ENCODE assay signal across 8 cellular contexts in the genomic region with DNA sequence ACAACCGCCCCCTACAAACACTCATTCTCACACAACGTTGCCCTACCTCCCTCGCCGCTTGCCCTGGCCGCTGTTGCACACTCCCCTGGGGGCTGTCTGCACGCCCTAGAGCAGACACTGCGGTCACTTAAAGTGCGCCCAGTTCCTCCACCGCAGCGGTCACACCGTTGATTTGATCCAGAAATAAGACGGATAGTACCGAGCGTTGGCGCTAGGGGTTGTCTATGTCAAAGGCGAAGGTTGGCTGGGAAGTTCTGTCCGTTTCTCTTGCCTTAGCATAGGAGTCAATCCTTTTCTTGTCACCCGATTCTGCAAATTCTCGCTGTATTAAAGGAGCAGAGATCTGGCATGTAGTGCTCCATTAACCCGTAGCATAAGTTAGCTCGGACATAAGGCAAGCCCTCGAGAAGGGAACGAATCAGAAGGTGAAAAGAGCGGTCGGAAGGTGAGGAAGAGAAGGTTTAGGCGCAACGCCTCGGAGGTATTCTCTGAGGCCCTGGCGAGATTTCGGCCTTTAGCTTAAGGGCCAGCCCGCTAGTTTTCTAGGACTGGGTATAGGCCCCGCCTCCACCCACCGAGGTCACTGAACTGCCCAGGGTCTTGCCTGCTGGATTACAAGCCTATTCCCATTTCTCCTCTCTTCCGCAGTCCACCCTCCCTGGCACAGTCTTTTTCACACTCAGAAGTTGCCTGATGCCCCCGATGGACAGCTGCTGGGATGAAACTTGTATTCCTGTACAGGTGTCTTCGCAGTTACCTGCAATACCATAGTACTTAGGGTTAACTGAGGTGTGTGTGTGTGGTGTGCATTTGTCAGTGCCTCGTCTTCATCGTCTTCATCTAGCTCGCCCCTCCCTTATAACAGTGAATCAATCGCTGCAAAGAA. TPM values are rescaled to one million over a fixed set of nuclear protein-coding genes. Genes with fewer than 3 reads are reported as not detected.
DNase-seq lines count a peak whose midpoint lies in the region; ATAC-seq and TF ChIP-seq lines count a peak whose summit lies in the region.

No MANE protein-coding gene starts in this region.

- intact Hi-C loops in activated CD8-positive, alpha-beta T cell treated with anti-CD3 and anti-CD28 coated beads for 36 hours (cut with micrococcal nuclease): no loop called here

- peaks cover 10% of the 10 kb centered on the region for H3K4me1 Mint-ChIP-seq in activated CD8-positive, alpha-beta T cell treated with anti-CD3 and anti-CD28 coated beads, Interleukin-2, amount 10 ng/mL, durations not matched to agents 7 days and 5 days (ENCODE audit: low read depth)
- peaks cover 6% of the 10 kb centered on the region for H3K4me1 Mint-ChIP-seq in activated CD8-positive, alpha-beta T cell treated with anti-CD3 and anti-CD28 coated beads for 36 hours (ENCODE audit: low read depth)

- H3K4me1 ChIP-seq in iPS-20b (ENCODE audit: insufficient read depth, low read length): peaks cover 16% of the 10 kb centered on the region; the same call in 1 of the 2 replicates

- H3K27ac Mint-ChIP-seq in activated CD8-positive, alpha-beta T cell treated with anti-CD3 and anti-CD28 coated beads, Interleukin-2, amount 10 ng/mL, durations not matched to agents 7 days and 5 days: peak overlapping the region; percentile 73
- H3K27ac Mint-ChIP-seq in activated CD8-positive, alpha-beta T cell treated with anti-CD3 and anti-CD28 coated beads for 36 hours: no peak overlapping the region

- H3K27me3 Mint-ChIP-seq in activated CD8-positive, alpha-beta T cell treated with anti-CD3 and anti-CD28 coated beads, Interleukin-2, amount 10 ng/mL, durations not matched to agents 7 days and 5 days (ENCODE audit: low read depth): peaks cover 47% of the 10 kb centered on the region
- H3K27me3 Mint-ChIP-seq in activated CD8-positive, alpha-beta T cell treated with anti-CD3 and anti-CD28 coated beads for 36 hours: peaks cover 47% of the 10 kb centered on the region

- POLR2A ChIA-PET in activated CD8-positive, alpha-beta T cell treated with anti-CD3 and anti-CD28 coated beads, Interleukin-2, amount 10 ng/mL, durations not matched to agents 7 days and 5 days (lab: Charles Lee): interaction anchor here (0.6 kb wide), 1 partner anchor 8 kb away, joined by 3 read pairs; no protein-coding TSS in a partner anchor
- POLR2A ChIA-PET in activated CD8-positive, alpha-beta T cell treated with anti-CD3 and anti-CD28 coated beads for 36 hours (lab: Charles Lee): interaction anchor here (1.4 kb wide), 1 partner anchor 10 kb away, joined by 4 read pairs; a partner anchor contains a TSS

- H3K9me3 ChIP-seq in WERI-Rb-1 (ENCODE audit: severe bottlenecking): peaks cover 5% of the 10 kb centered on the region
- peaks cover 3% of the 10 kb centered on the region; the same call in 1 of the 2 replicates for H3K9me3 ChIP-seq in iPS-20b (ENCODE audit: insufficient read depth, low read depth, low read length)

- ATAC-seq in activated CD8-positive, alpha-beta T cell treated with anti-CD3 and anti-CD28 coated beads, Interleukin-2, amount 10 ng/mL, durations not matched to agents 7 days and 5 days: no peak
- ATAC-seq in activated CD8-positive, alpha-beta T cell treated with anti-CD3 and anti-CD28 coated beads for 36 hours: no peak
- no peak for ATAC-seq in stimulated activated naive CD8-positive, alpha-beta T cell treated with anti-CD3 and anti-CD28 coated beads, Interleukin-15, Interleukin-2, amounts not matched to agents 100 U/mL and 50 U/mL, for 24 hours
- ATAC-seq in SK-N-SH treated with all-trans-retinoic acid at 6 μM for 48 hours (no peak), HG03469 (IDR thresholded peaks at IDR 0.05; ENCODE audit: unreplicated experiment) (no peak)

- H3K36me3 Mint-ChIP-seq in activated CD8-positive, alpha-beta T cell treated with anti-CD3 and anti-CD28 coated beads, Interleukin-2, amount 10 ng/mL, durations not matched to agents 7 days and 5 days (ENCODE audit: low read depth): peaks cover 6% of the 10 kb centered on the region
- H3K36me3 Mint-ChIP-seq in activated CD8-positive, alpha-beta T cell treated with anti-CD3 and anti-CD28 coated beads for 36 hours (ENCODE audit: low read depth): peaks cover 7% of the 10 kb centered on the region

- H3K4me3 ChIP-seq in WERI-Rb-1 (ENCODE audit: low read depth, low read length): peak overlapping the region; percentile 60
- H3K4me3 ChIP-seq in iPS-20b (ENCODE audit: low read length): peak overlapping the region; percentile 70

- H3K4me3 Mint-ChIP-seq in activated CD8-positive, alpha-beta T cell treated with anti-CD3 and anti-CD28 coated beads, Interleukin-2, amount 10 ng/mL, durations not matched to agents 7 days and 5 days: peak overlapping the region; percentile 44
- no peak overlapping the region for H3K4me3 Mint-ChIP-seq in activated CD8-positive, alpha-beta T cell treated with anti-CD3 and anti-CD28 coated beads for 36 hours

- no peak overlapping the region for H3K9ac ChIP-seq in iPS-20b (ENCODE audit: low read depth, low read length)

- no peaks in the 10 kb centered on the region for H3K36me3 ChIP-seq in WERI-Rb-1
- no peaks in the 10 kb centered on the region for H3K36me3 ChIP-seq in iPS-20b (ENCODE audit: insufficient read depth, low read depth, low read length)

- H3K27me3 ChIP-seq in WERI-Rb-1 (ENCODE audit: insufficient read depth, low read depth, severe bottlenecking) (no peaks in the 10 kb centered on the region), iPS-20b (ENCODE audit: insufficient read depth, low read length) (peaks cover 72% of the 10 kb centered on the region)

- no peak for TF ChIP-seq CTCF in activated CD8-positive, alpha-beta T cell treated with anti-CD3 and anti-CD28 coated beads for 36 hours (IDR thresholded peaks at IDR 0.05)
- peak; percentile 49 for TF ChIP-seq CTCF in WERI-Rb-1 (IDR thresholded peaks at IDR 0.05; ENCODE audit: low read depth, low read length)

- peaks cover 10% of the 10 kb centered on the region for H3K9me3 Mint-ChIP-seq in activated CD8-positive, alpha-beta T cell treated with anti-CD3 and anti-CD28 coated beads, Interleukin-2, amount 10 ng/mL, durations not matched to agents 7 days and 5 days (ENCODE audit: insufficient read depth)
- peaks cover 5% of the 10 kb centered on the region for H3K9me3 Mint-ChIP-seq in activated CD8-positive, alpha-beta T cell treated with anti-CD3 and anti-CD28 coated beads for 36 hours

- no peak for DNase-seq in activated CD8-positive, alpha-beta T cell treated with anti-CD3 and anti-CD28 coated beads, Interleukin-2, amount 10 ng/mL, durations not matched to agents 7 days and 5 days
- no peak for DNase-seq in activated CD8-positive, alpha-beta T cell treated with anti-CD3 and anti-CD28 coated beads for 36 hours
- DNase-seq in WERI-Rb-1 (peak; percentile 69), hippocampal formation (lab: John Stamatoyannopoulos, UW) (no peak)
- peak; percentile 3 for DNase-seq in stimulated activated naive CD8-positive, alpha-beta T cell treated with anti-CD3 and anti-CD28 coated beads, Interleukin-15, Interleukin-2, amounts not matched to agents 100 U/mL and 50 U/mL, for 24 hours

- CTCF ChIA-PET in activated CD8-positive, alpha-beta T cell treated with anti-CD3 and anti-CD28 coated beads, Interleukin-2, amount 10 ng/mL, durations not matched to agents 7 days and 5 days (lab: Charles Lee): interaction anchor here (1.4 kb wide), 1 partner anchor 8 kb away, joined by 6 read pairs; no protein-coding TSS in a partner anchor
- CTCF ChIA-PET in activated CD8-positive, alpha-beta T cell treated with anti-CD3 and anti-CD28 coated beads for 36 hours (lab: Charles Lee): no interaction called here

- H3K27ac ChIP-seq in WERI-Rb-1: no peak overlapping the region
- no peak overlapping the region for H3K27ac ChIP-seq in iPS-20b (ENCODE audit: low read length)

TF ChIP-seq in SK-N-SH treated with all-trans-retinoic acid at 6 μM for 48 hours, 23 proteins besides CTCF, POLR2A, EP300 and RAD21 (continues in another document):
- TF ChIP-seq BACH2 (CRISPR knock-in tag; IDR thresholded peaks at IDR 0.05; ENCODE audit: borderline replicate concordance): no peak
- no peak for TF ChIP-seq ZNF8 (CRISPR knock-in tag; IDR thresholded peaks at IDR 0.05)
- TF ChIP-seq ZNF565 (CRISPR knock-in tag; conservative IDR thresholded peaks at IDR 0.05; ENCODE audit: low read depth): no peak
- no peak for TF ChIP-seq ZFP30 (CRISPR knock-in tag; IDR thresholded peaks at IDR 0.05)
- no peak for TF ChIP-seq TOX (CRISPR knock-in tag; IDR thresholded peaks at IDR 0.05; ENCODE audit: borderline replicate concordance)
- TF ChIP-seq ZNF70 (CRISPR knock-in tag; IDR thresholded peaks at IDR 0.05): no peak
- TF ChIP-seq, protein P1, sequence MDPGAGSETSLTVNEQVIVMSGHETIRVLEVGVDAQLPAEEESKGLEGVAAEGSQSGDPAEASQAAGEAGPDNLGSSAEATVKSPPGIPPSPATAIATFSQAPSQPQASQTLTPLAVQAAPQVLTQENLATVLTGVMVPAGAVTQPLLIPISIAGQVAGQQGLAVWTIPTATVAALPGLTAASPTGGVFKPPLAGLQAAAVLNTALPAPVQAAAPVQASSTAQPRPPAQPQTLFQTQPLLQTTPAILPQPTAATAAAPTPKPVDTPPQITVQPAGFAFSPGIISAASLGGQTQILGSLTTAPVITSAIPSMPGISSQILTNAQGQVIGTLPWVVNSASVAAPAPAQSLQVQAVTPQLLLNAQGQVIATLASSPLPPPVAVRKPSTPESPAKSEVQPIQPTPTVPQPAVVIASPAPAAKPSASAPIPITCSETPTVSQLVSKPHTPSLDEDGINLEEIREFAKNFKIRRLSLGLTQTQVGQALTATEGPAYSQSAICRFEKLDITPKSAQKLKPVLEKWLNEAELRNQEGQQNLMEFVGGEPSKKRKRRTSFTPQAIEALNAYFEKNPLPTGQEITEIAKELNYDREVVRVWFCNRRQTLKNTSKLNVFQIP (CRISPR knock-in tag; IDR thresholded peaks at IDR 0.05; ENCODE audit: borderline replicate concordance, low read depth): no peak
- no peak for TF ChIP-seq RARB (CRISPR knock-in tag; IDR thresholded peaks at IDR 0.05)
- no peak for TF ChIP-seq PPARA (CRISPR knock-in tag; IDR thresholded peaks at IDR 0.05; ENCODE audit: borderline replicate concordance)
- no peak for TF ChIP-seq ISL1 (CRISPR knock-in tag; IDR thresholded peaks at IDR 0.05)
- TF ChIP-seq CSDC2 (CRISPR knock-in tag; IDR thresholded peaks at IDR 0.05): no peak
- TF ChIP-seq, protein P2, sequence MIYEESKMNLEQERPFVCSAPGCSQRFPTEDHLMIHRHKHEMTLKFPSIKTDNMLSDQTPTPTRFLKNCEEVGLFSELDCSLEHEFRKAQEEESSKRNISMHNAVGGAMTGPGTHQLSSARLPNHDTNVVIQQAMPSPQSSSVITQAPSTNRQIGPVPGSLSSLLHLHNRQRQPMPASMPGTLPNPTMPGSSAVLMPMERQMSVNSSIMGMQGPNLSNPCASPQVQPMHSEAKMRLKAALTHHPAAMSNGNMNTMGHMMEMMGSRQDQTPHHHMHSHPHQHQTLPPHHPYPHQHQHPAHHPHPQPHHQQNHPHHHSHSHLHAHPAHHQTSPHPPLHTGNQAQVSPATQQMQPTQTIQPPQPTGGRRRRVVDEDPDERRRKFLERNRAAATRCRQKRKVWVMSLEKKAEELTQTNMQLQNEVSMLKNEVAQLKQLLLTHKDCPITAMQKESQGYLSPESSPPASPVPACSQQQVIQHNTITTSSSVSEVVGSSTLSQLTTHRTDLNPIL (CRISPR knock-in tag; IDR thresholded peaks at IDR 0.05; ENCODE audit: low read depth): no peak

RNA-seq across cellular contexts. Expression of a gene that starts 10.7 kb away (rescaled TPM):
- not detected for total RNA-seq in activated CD8-positive, alpha-beta T cell treated with anti-CD3 and anti-CD28 coated beads, Interleukin-2, amount 10 ng/mL, durations not matched to agents 7 days and 5 days
- total RNA-seq in activated CD8-positive, alpha-beta T cell treated with anti-CD3 and anti-CD28 coated beads for 36 hours: not detected

Comparison
In these comparisons a context has a peak if more than half of its experiments do, and no peak if none do; other contexts are left out.
1. DNase-seq: peak in WERI-Rb-1 (single experiment) and stimulated activated naive CD8-positive, alpha-beta T cell treated with anti-CD3 and anti-CD28 coated beads, Interleukin-15, Interleukin-2, amounts not matched to agents 100 U/mL and 50 U/mL, for 24 hours (single experiment); none in activated CD8-positive, alpha-beta T cell treated with anti-CD3 and anti-CD28 coated beads, Interleukin-2, amount 10 ng/mL, durations not matched to agents 7 days and 5 days (single experiment), activated CD8-positive, alpha-beta T cell treated with anti-CD3 and anti-CD28 coated beads for 36 hours (single experiment) and hippocampal formation (0 of 2).